23 cellular contexts compared by ENCODE assay signal in the genomic region with DNA sequence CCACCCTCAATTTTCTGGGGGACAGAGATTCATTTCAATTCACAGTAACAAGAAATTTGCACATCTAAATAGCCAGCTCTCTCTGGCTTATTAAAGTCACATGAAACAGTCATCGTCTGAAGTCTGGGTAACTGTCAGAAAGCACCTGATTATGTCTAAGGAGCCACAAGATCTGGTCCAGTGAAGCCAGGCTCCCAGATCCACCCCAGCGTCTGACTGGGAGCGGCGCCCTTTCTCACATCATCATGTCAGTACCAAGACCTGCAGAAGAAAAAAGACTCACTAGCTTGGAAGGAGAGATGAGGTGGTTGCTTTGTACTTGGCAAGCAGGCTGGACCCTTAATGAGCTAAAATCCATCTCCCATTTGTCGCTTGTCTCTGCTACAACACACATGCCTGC. TPM values are rescaled to one million over a fixed set of nuclear protein-coding genes. Genes with fewer than 3 reads are reported as not detected.
DNase-seq lines count a peak whose midpoint lies in the region; ATAC-seq, FAIRE-seq and TF ChIP-seq lines count a peak whose summit lies in the region.
"Had no signal": no experiment of that assay in that cellular context is flagged by ENCODE, and none has a peak within 500 bp of the region (broad histone marks: within the 10 kb centered on the region; RNA-seq: fewer than 3 reads in every experiment).

No MANE protein-coding gene starts in this region.

- H3K4me1 Mint-ChIP-seq in CD8-positive, alpha-beta T cell (ENCODE audit: low read depth) = peaks cover 56% of the 10 kb centered on the region

- CTCF ChIA-PET in CD8-positive, alpha-beta T cell (lab: Charles Lee) = interaction anchor here (1.3 kb wide), 1 partner anchor 19 kb away, joined by 3 read pairs; no protein-coding TSS in a partner anchor

- H3K27me3 Mint-ChIP-seq in CD8-positive, alpha-beta T cell (ENCODE audit: low read depth) = no peaks in the 10 kb centered on the region
- H3K27me3 Mint-ChIP-seq: progenitor cell of endocrine pancreas had no signal

- no peaks in the 10 kb centered on the region for H3K27me3 ChIP-seq in bronchial epithelial cell (ENCODE audit: control insufficient read depth, insufficient read depth, low read length)
- no peaks in the 10 kb centered on the region for H3K27me3 ChIP-seq in upper lobe of right lung
- H3K27me3 ChIP-seq in CD8-positive, alpha-beta T cell (ENCODE audit: insufficient read depth, low read length) = no peaks in the 10 kb centered on the region
- H3K27me3 ChIP-seq: cardiac muscle cell, sigmoid colon had no signal

- intact Hi-C loops in upper lobe of right lung (cut with DNase I) = no loop called here
- intact Hi-C loops in CD8-positive, alpha-beta T cell (cut with DNase I, micrococcal nuclease) = no loop called here

- H3K36me3 Mint-ChIP-seq in CD8-positive, alpha-beta T cell = peaks cover 75% of the 10 kb centered on the region

- TF ChIP-seq CTCF in GM10266 (IDR thresholded peaks at IDR 0.05; ENCODE audit: control insufficient read depth, insufficient read depth, low read depth, missing control alignments) (no peak), bronchial epithelial cell (IDR thresholded peaks at IDR 0.05; ENCODE audit: insufficient read depth, low read length, severe bottlenecking) (no peak), upper lobe of right lung (IDR thresholded peaks at IDR 0.05) (no peak)
- no peak for TF ChIP-seq CTCF in CD8-positive, alpha-beta T cell (IDR thresholded peaks at IDR 0.05)

- FAIRE-seq in GM19239 (lab: Jason Lieb, UNC) (peak; percentile 37), bronchial epithelial cell (lab: Jason Lieb, UNC) (peak; percentile 18)
- FAIRE-seq: HepG2, urothelium cell line had no signal

- peaks cover 11% of the 10 kb centered on the region for H3K36me3 ChIP-seq in bronchial epithelial cell (ENCODE audit: control insufficient read depth, insufficient read depth, low read length)
- H3K36me3 ChIP-seq in upper lobe of right lung = peaks cover 20% of the 10 kb centered on the region
- peaks cover 17% of the 10 kb centered on the region for H3K36me3 ChIP-seq in CD8-positive, alpha-beta T cell (ENCODE audit: insufficient read depth, low read length)
- H3K36me3 ChIP-seq: cardiac muscle cell had no signal

- ATAC-seq in HG03432 (IDR thresholded peaks at IDR 0.05; ENCODE audit: unreplicated experiment) = peak; percentile 23
- no peak for ATAC-seq in upper lobe of right lung
- ATAC-seq in CD8-positive, alpha-beta T cell = no peak
- ATAC-seq: activated T-cell treated with anti-CD3 and anti-CD28 coated beads, Interleukin-2, amount 50 U/mL, for 4 hours had no signal

- POLR2A ChIA-PET in CD8-positive, alpha-beta T cell (lab: Charles Lee) = no interaction called here

- H3K4me1 ChIP-seq in upper lobe of right lung = peaks cover 6% of the 10 kb centered on the region
- no peaks in the 10 kb centered on the region for H3K4me1 ChIP-seq in CD8-positive, alpha-beta T cell (ENCODE audit: insufficient read depth, low read length)

- DNase-seq in GM10266 (ENCODE audit: extremely low spot score) (peak; percentile 32), GM19239 (ENCODE audit: insufficient read length, low spot score) (no peak), bronchial epithelial cell (ENCODE audit: low read depth) (no peak), upper lobe of right lung (no peak), NCI-H526 (lab: John Stamatoyannopoulos, UW) (no peak), Kasumi-1 (lab: John Stamatoyannopoulos, UW) (no peak)
- no peak for DNase-seq in CD8-positive, alpha-beta T cell
- DNase-seq: activated CD4-positive, CD25-positive, alpha-beta regulatory T cell treated with anti-CD3 and anti-CD28 coated beads, Interleukin-2, amount 50 U/mL, for 72 hours; activated naive CD4-positive, alpha-beta T cell treated with anti-CD3 and anti-CD28 coated beads for 36 hours; activated T-cell treated with anti-CD3 and anti-CD28 coated beads, Interleukin-2, amount 50 U/mL, for 4 hours; amniotic stem cell; cortex of kidney; HCEC 1CT; islet precursor cell; NCI-H1436; NCI-H2107; NCI-H524 treated with DMSO at 0.1 percent for 48 hours; sigmoid colon had no signal

- H3K9me3 ChIP-seq in upper lobe of right lung = no peaks in the 10 kb centered on the region
- H3K9me3 ChIP-seq in CD8-positive, alpha-beta T cell (ENCODE audit: low read length) = no peaks in the 10 kb centered on the region
- H3K9me3 ChIP-seq: sigmoid colon had no signal

- no peaks in the 10 kb centered on the region for H3K9me3 Mint-ChIP-seq in CD8-positive, alpha-beta T cell
- H3K9me3 Mint-ChIP-seq: activated naive CD4-positive, alpha-beta T cell treated with anti-CD3 and anti-CD28 coated beads for 36 hours; activated T-cell treated with anti-CD3 and anti-CD28 coated beads, Interleukin-2, amount 50 U/mL, for 4 hours had no signal

- H3K4me3 Mint-ChIP-seq in CD8-positive, alpha-beta T cell = no peak overlapping the region
- H3K4me3 Mint-ChIP-seq: activated naive CD4-positive, alpha-beta T cell treated with anti-CD3 and anti-CD28 coated beads for 36 hours; activated T-cell treated with anti-CD3 and anti-CD28 coated beads, Interleukin-2, amount 50 U/mL, for 4 hours had no signal

- H3K27ac ChIP-seq in upper lobe of right lung = no peak overlapping the region
- no peak overlapping the region for H3K27ac ChIP-seq in CD8-positive, alpha-beta T cell (ENCODE audit: low read depth, low read length)
- H3K27ac ChIP-seq: cardiac muscle cell, sigmoid colon had no signal

- no peak overlapping the region for H3K4me3 ChIP-seq in bronchial epithelial cell (ENCODE audit: low read depth, low read length)
- H3K4me3 ChIP-seq in upper lobe of right lung = no peak overlapping the region
- no peak overlapping the region for H3K4me3 ChIP-seq in CD8-positive, alpha-beta T cell (ENCODE audit: low read depth, low read length)
- H3K4me3 ChIP-seq: cardiac muscle cell, sigmoid colon had no signal

- no peak overlapping the region for H3K27ac Mint-ChIP-seq in CD8-positive, alpha-beta T cell
- H3K27ac Mint-ChIP-seq: activated naive CD4-positive, alpha-beta T cell treated with anti-CD3 and anti-CD28 coated beads for 36 hours; progenitor cell of endocrine pancreas had no signal

RNA-seq across cellular contexts. Expression of a gene that starts 58.5 kb away (rescaled TPM):
- total RNA-seq in bronchial epithelial cell = 41.6 and 97.9 TPM in 2 replicates
- 53.7 TPM for total RNA-seq in upper lobe of right lung
- 10 to 100 TPM; 38.7 to 38.9 TPM for total RNA-seq in CD8-positive, alpha-beta T cell
